25 cellular contexts compared by ENCODE assay signal in the genomic region with DNA sequence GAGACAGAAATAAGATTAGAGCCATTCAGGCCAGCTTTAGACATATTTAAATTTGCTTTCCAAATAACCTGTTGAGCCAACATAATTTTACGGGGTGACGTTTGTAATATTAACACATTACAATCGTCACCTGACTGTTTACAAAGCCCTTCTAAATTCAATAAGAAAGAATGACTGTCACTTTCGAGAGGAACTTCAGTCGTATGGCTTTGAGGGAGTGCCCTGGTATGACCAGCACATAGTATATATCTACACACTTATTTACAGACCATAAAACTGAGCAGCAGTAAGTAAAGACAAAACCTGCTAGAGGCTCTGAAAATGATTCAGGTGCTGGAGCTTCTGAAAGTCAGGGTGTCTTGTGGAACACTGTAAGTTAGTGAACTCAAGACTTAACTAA.
DNase-seq lines count a peak whose midpoint lies in the region; ATAC-seq, FAIRE-seq and TF ChIP-seq lines count a peak whose summit lies in the region.
"Had no signal": no experiment of that assay in that cellular context is flagged by ENCODE, and none has a peak within 500 bp of the region (broad histone marks: within the 10 kb centered on the region; RNA-seq: fewer than 3 reads in every experiment).

No MANE protein-coding gene starts in this region.

- H3K27ac Mint-ChIP-seq in HFFc6 (no peak overlapping the region), WTC11 (no peak overlapping the region)
- H3K27ac Mint-ChIP-seq: B cell; CD14-positive monocyte; CD4-positive, alpha-beta T cell; CD8-positive, alpha-beta memory T cell had no signal

- H3K4me3 ChIP-seq in BLaER1, result no peak overlapping the region
- H3K4me3 ChIP-seq in MM.1S (ENCODE audit: low read length), result no peak overlapping the region
- H3K4me3 ChIP-seq in OCI-LY7 (ENCODE audit: low read depth, low read length, poor library complexity, severe bottlenecking), result no peak overlapping the region
- H3K4me3 ChIP-seq in mucosa of descending colon, result no peak overlapping the region
- H3K4me3 ChIP-seq: BLaER1 treated with 17β-estradiol and CSF1 and Interleukin-3, amounts not matched to agents 10 nM and 100 nM; GM12878; GM23248 had no signal

- intact Hi-C loops in OCI-LY7 (cut with micrococcal nuclease; ENCODE audit: unreplicated experiment), result no loop called here
- intact Hi-C loops in mucosa of descending colon (cut with DNase I, micrococcal nuclease), result no loop called here

- ATAC-seq in mucosa of descending colon (peak; percentile 93), WTC11 (no peak)

- H2AFZ ChIP-seq in MM.1S (ENCODE audit: low read length), result no peak overlapping the region
- no peak overlapping the region for H2AFZ ChIP-seq in OCI-LY7 (ENCODE audit: low read length)
- H2AFZ ChIP-seq: GM23248 had no signal

- H3F3A ChIP-seq in MM.1S (ENCODE audit: insufficient read depth, low read length), result peaks cover 14% of the 10 kb centered on the region

- H3K4me1 ChIP-seq in BLaER1 (peaks cover 23% of the 10 kb centered on the region), MM.1S (ENCODE audit: low read length) (peaks cover 17% of the 10 kb centered on the region), OCI-LY7 (ENCODE audit: insufficient read depth, low read length, poor library complexity, severe bottlenecking) (peaks cover 41% of the 10 kb centered on the region), mucosa of descending colon (ENCODE audit: low read depth) (no peaks in the 10 kb centered on the region)

- H3K27me3 ChIP-seq in BLaER1, result no peaks in the 10 kb centered on the region
- H3K27me3 ChIP-seq in MM.1S (replicated peaks; ENCODE audit: insufficient read depth, low read length), result no peaks in the 10 kb centered on the region
- H3K27me3 ChIP-seq: BLaER1 treated with 17β-estradiol and CSF1 and Interleukin-3, amounts not matched to agents 10 nM and 100 nM had no signal

- H3K4me2 ChIP-seq in BLaER1 (peak overlapping the region; percentile 11), MM.1S (ENCODE audit: low read depth, low read length) (peak overlapping the region; percentile 44; the same call in 1 of the 2 replicates), OCI-LY7 (ENCODE audit: low read length) (peak overlapping the region; percentile 21; the same call in 1 of the 2 replicates)

- peaks cover 8% of the 10 kb centered on the region for H3K27me3 Mint-ChIP-seq in HFFc6 (ENCODE audit: insufficient read depth)
- H3K27me3 Mint-ChIP-seq in WTC11 (ENCODE audit: low read depth), result no peaks in the 10 kb centered on the region
- H3K27me3 Mint-ChIP-seq: B cell had no signal

- DNase-seq in MM.1S, result no peak
- DNase-seq in OCI-LY7 (ENCODE audit: low spot score), result no peak
- DNase-seq in mucosa of descending colon, result peak in 1 of 3 donors; percentile 24
- DNase-seq in midbrain (lab: John Stamatoyannopoulos, UW), result no peak
- DNase-seq in HTR-8/SVneo (ENCODE audit: insufficient read length, low spot score), result no peak
- no peak for DNase-seq in HFFc6
- DNase-seq in WTC11 (ENCODE audit: low spot score), result no peak
- DNase-seq: CD4-positive, alpha-beta T cell; CD8-positive, alpha-beta memory T cell; DMS 273 treated with DMSO at 0.1 percent for 48 hours; DMS79; EL; GDM1; GM23248; H7; HCEC 1CT had no signal

- BruUV-seq in OCI-LY7 (replicated peaks; lab: Mats Ljungman, UMichigan), result no TSS peak

- no peak overlapping the region for H3K9ac ChIP-seq in BLaER1
- no peak overlapping the region for H3K9ac ChIP-seq in MM.1S (ENCODE audit: low read length)
- H3K9ac ChIP-seq: BLaER1 treated with 17β-estradiol and CSF1 and Interleukin-3, amounts not matched to agents 10 nM and 100 nM; GM23248 had no signal

- no peak for FAIRE-seq in HTR-8/SVneo (lab: Jason Lieb, UNC)
- FAIRE-seq: A204.1, D721Med, H1 had no signal

- H3K79me2 ChIP-seq in MM.1S (ENCODE audit: low read length), result no peaks in the 10 kb centered on the region
- H3K79me2 ChIP-seq in OCI-LY7 (ENCODE audit: insufficient read depth, low read depth, low read length), result no peaks in the 10 kb centered on the region

- CTCF ChIA-PET in OCI-LY7 (lab: Charles Lee; ENCODE audit: unreplicated experiment), result interaction anchor here (0.6 to 1.4 kb wide), 2 partner anchors 14 to 21 kb away, joined by 4 read pairs; no protein-coding TSS in a partner anchor
- CTCF ChIA-PET in WTC11 (lab: Charles Lee), result interaction anchor here (0.9 kb wide), 1 partner anchor 21 kb away, joined by 4 read pairs; no protein-coding TSS in a partner anchor

- H3K9me3 ChIP-seq in BLaER1 (no peaks in the 10 kb centered on the region), MM.1S (replicated peaks; ENCODE audit: insufficient read depth, low read length) (no peaks in the 10 kb centered on the region), OCI-LY7 (ENCODE audit: low read length) (no peaks in the 10 kb centered on the region), mucosa of descending colon (no peaks in the 10 kb centered on the region)
- H3K9me3 ChIP-seq: BLaER1 treated with 17β-estradiol and CSF1 and Interleukin-3, amounts not matched to agents 10 nM and 100 nM had no signal

- H3K9me3 Mint-ChIP-seq in HFFc6 (no peaks in the 10 kb centered on the region), WTC11 (no peaks in the 10 kb centered on the region)
- H3K9me3 Mint-ChIP-seq: CD14-positive monocyte; CD4-positive, alpha-beta T cell; CD8-positive, alpha-beta memory T cell had no signal

- no peak for TF ChIP-seq CTCF in MM.1S (IDR thresholded peaks at IDR 0.05; ENCODE audit: low read length)
- TF ChIP-seq CTCF in OCI-LY7 (conservative IDR thresholded peaks at IDR 0.05; ENCODE audit: low read length), result no peak
- TF ChIP-seq CTCF in mucosa of descending colon (IDR thresholded peaks at IDR 0.05), result no peak
- no peak for TF ChIP-seq CTCF in HFFc6 (IDR thresholded peaks at IDR 0.05)
- no peak for TF ChIP-seq CTCF in WTC11 (IDR thresholded peaks at IDR 0.05)

- no peak overlapping the region for H3K4me3 Mint-ChIP-seq in HFFc6
- H3K4me3 Mint-ChIP-seq in WTC11, result no peak overlapping the region
- H3K4me3 Mint-ChIP-seq: B cell; CD14-positive monocyte; CD4-positive, alpha-beta T cell; CD8-positive, alpha-beta memory T cell had no signal

- H3K4me1 Mint-ChIP-seq in HFFc6 (ENCODE audit: low read depth) (no peaks in the 10 kb centered on the region), WTC11 (peaks cover 20% of the 10 kb centered on the region)
- H3K4me1 Mint-ChIP-seq: CD8-positive, alpha-beta memory T cell had no signal

- H4K20me1 ChIP-seq in BLaER1, result peaks cover 33% of the 10 kb centered on the region; the same call in 1 of the 2 replicates
- H4K20me1 ChIP-seq in MM.1S (ENCODE audit: insufficient read depth, low read length), result no peaks in the 10 kb centered on the region
- H4K20me1 ChIP-seq in OCI-LY7 (ENCODE audit: insufficient read depth, low read length), result no peaks in the 10 kb centered on the region
- H4K20me1 ChIP-seq: BLaER1 treated with 17β-estradiol and CSF1 and Interleukin-3, amounts not matched to agents 10 nM and 100 nM had no signal

- no peak overlapping the region for H3K27ac ChIP-seq in BLaER1
- H3K27ac ChIP-seq in MM.1S (ENCODE audit: low read length), result peak overlapping the region; percentile 58; the same call in 1 of the 2 replicates
- peak overlapping the region; percentile 60 for H3K27ac ChIP-seq in OCI-LY7 (ENCODE audit: low read depth, low read length, poor library complexity, severe bottlenecking)
- H3K27ac ChIP-seq: 22Rv1; BLaER1 treated with 17β-estradiol and CSF1 and Interleukin-3, amounts not matched to agents 10 nM and 100 nM; GM23248 had no signal

- H3K36me3 ChIP-seq in BLaER1, result peaks cover 97% of the 10 kb centered on the region
- H3K36me3 ChIP-seq in MM.1S (replicated peaks; ENCODE audit: insufficient read depth, low read length), result 0 out of 2 replicates have a peak, but pooled peaks cover 4% of the 10 kb centered on the region
- H3K36me3 ChIP-seq in OCI-LY7 (ENCODE audit: insufficient read depth, low read length), result peaks cover 98% of the 10 kb centered on the region
- no peaks in the 10 kb centered on the region for H3K36me3 ChIP-seq in mucosa of descending colon (ENCODE audit: low read depth)

- no peaks in the 10 kb centered on the region for H3K9me2 ChIP-seq in MM.1S (replicated peaks; ENCODE audit: insufficient read depth, low read length)
- H3K9me2 ChIP-seq in OCI-LY7 (ENCODE audit: insufficient read depth, low read length), result no peaks in the 10 kb centered on the region

- POLR2A ChIA-PET in OCI-LY7 (lab: Charles Lee), result interaction anchor here (0.6 to 0.8 kb wide), 2 partner anchors 82 to 86 kb away, joined by 3 read pairs; no protein-coding TSS in a partner anchor
- POLR2A ChIA-PET in WTC11 (lab: Charles Lee), result no interaction called here

- H3K36me3 Mint-ChIP-seq in HFFc6 (ENCODE audit: low read depth) (no peaks in the 10 kb centered on the region), WTC11 (no peaks in the 10 kb centered on the region)
- H3K36me3 Mint-ChIP-seq: CD8-positive, alpha-beta memory T cell had no signal

TF ChIP-seq in WTC11, 78 proteins besides CTCF, POLR2A, EP300 and RAD21 (continues in another document):
- TF ChIP-seq ZNF423 (CRISPR knock-in tag; IDR thresholded peaks at IDR 0.05), result no peak
- TF ChIP-seq, protein P1, sequence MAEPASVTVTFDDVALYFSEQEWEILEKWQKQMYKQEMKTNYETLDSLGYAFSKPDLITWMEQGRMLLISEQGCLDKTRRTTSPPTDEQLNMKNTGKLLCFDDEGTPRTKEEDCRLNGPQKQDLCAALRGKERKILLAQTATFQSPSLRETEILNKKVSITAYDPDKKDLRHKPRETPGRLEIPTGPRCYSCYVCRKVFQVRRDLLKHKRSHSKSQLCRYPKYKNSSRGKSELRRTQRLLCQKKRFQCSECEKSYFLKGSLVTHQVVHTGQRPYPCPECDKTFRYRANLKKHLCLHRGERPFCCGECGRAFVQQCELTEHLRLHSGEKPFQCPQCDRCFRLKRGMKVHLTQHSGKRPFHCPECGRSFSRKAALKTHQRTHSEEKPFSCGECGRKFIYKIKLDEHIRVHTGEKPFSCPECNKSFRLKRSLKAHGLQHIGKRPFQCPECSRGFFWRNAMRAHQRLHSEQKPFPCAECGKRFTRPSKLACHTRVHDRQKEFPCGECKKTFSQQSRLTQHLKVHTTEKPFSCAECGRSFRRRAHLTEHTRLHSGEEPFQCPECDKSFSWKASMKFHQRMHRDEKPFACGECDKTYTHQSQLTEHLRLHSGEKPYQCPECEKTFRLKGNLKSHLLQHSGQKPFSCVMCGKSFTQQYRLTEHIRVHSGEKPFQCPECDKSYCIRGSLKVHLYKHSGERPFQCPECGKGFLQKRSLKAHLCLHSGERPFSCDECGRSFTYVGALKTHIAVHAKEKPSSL (CRISPR knock-in tag; conservative IDR thresholded peaks at IDR 0.05), result no peak
- no peak for TF ChIP-seq JUN (CRISPR knock-in tag; IDR thresholded peaks at IDR 0.05)
- TF ChIP-seq CREB1 (CRISPR knock-in tag; IDR thresholded peaks at IDR 0.05), result no peak
- TF ChIP-seq PRRX2 (CRISPR knock-in tag; IDR thresholded peaks at IDR 0.05), result no peak
- no peak for TF ChIP-seq ETV6 (CRISPR knock-in tag; IDR thresholded peaks at IDR 0.05)
- TF ChIP-seq, protein P2, sequence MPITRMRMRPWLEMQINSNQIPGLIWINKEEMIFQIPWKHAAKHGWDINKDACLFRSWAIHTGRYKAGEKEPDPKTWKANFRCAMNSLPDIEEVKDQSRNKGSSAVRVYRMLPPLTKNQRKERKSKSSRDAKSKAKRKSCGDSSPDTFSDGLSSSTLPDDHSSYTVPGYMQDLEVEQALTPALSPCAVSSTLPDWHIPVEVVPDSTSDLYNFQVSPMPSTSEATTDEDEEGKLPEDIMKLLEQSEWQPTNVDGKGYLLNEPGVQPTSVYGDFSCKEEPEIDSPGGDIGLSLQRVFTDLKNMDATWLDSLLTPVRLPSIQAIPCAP (CRISPR knock-in tag; IDR thresholded peaks at IDR 0.05), result no peak
